2 cellular contexts compared by ENCODE assay signal in the genomic region with DNA sequence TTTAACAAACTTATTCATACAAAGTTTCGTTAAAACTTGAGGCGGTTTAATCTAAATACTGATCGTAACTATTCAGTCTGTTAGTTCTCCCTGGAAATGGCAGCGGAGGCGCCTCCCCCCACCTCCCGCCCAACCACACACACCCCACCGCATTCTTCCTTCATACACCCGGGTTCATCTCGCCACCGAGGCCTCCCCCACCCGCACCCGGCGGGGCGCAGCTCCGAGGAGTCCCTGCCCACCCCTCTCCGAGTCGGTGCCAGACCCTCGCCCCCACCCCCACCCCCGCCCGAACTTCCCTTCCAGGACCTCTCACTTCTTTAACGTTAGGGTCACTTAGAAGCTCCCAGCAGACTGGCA.
TF ChIP-seq lines count a peak whose summit lies in the region.

No MANE protein-coding gene starts in this region.

TF ChIP-seq in HEK293, 187 proteins besides CTCF, POLR2A, EP300 and RAD21 (continued from another document):
- TF ChIP-seq, protein P1, sequence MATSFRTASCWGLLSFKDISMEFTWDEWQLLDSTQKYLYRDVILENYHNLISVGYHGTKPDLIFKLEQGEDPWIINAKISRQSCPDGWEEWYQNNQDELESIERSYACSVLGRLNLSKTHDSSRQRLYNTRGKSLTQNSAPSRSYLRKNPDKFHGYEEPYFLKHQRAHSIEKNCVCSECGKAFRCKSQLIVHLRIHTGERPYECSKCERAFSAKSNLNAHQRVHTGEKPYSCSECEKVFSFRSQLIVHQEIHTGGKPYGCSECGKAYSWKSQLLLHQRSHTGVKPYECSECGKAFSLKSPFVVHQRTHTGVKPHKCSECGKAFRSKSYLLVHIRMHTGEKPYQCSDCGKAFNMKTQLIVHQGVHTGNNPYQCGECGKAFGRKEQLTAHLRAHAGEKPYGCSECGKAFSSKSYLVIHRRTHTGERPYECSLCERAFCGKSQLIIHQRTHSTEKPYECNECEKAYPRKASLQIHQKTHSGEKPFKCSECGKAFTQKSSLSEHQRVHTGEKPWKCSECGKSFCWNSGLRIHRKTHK (tag by site-specific recombination; IDR thresholded peaks at IDR 0.05) = no peak
- TF ChIP-seq, protein P2, sequence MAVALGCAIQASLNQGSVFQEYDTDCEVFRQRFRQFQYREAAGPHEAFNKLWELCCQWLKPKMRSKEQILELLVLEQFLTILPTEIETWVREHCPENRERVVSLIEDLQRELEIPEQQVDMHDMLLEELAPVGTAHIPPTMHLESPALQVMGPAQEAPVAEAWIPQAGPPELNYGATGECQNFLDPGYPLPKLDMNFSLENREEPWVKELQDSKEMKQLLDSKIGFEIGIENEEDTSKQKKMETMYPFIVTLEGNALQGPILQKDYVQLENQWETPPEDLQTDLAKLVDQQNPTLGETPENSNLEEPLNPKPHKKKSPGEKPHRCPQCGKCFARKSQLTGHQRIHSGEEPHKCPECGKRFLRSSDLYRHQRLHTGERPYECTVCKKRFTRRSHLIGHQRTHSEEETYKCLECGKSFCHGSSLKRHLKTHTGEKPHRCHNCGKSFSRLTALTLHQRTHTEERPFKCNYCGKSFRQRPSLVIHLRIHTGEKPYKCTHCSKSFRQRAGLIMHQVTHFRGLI (tag by site-specific recombination; IDR thresholded peaks at IDR 0.05) = peak; percentile 73
- TF ChIP-seq, protein P3, sequence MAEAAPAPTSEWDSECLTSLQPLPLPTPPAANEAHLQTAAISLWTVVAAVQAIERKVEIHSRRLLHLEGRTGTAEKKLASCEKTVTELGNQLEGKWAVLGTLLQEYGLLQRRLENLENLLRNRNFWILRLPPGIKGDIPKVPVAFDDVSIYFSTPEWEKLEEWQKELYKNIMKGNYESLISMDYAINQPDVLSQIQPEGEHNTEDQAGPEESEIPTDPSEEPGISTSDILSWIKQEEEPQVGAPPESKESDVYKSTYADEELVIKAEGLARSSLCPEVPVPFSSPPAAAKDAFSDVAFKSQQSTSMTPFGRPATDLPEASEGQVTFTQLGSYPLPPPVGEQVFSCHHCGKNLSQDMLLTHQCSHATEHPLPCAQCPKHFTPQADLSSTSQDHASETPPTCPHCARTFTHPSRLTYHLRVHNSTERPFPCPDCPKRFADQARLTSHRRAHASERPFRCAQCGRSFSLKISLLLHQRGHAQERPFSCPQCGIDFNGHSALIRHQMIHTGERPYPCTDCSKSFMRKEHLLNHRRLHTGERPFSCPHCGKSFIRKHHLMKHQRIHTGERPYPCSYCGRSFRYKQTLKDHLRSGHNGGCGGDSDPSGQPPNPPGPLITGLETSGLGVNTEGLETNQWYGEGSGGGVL (tag by site-specific recombination; IDR thresholded peaks at IDR 0.05) = peak; percentile 30; the same call in 1 of the 2 replicates
- 0 out of 2 replicates have a peak, but pooled peaks have one; percentile 11 for TF ChIP-seq FEZF1 (tag by site-specific recombination; IDR thresholded peaks at IDR 0.05)
- peak; percentile 58; the same call in 1 of the 2 replicates for TF ChIP-seq ZFHX2 (tag by site-specific recombination; conservative IDR thresholded peaks at IDR 0.05)
- TF ChIP-seq, protein P4, sequence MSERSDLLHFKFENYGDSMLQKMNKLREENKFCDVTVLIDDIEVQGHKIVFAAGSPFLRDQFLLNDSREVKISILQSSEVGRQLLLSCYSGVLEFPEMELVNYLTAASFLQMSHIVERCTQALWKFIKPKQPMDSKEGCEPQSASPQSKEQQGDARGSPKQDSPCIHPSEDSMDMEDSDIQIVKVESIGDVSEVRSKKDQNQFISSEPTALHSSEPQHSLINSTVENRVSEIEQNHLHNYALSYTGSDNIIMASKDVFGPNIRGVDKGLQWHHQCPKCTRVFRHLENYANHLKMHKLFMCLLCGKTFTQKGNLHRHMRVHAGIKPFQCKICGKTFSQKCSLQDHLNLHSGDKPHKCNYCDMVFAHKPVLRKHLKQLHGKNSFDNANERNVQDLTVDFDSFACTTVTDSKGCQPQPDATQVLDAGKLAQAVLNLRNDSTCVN (tag by site-specific recombination; optimal IDR thresholded peaks at IDR 0.05) = no peak
- no peak for TF ChIP-seq ZNF785 (tag by site-specific recombination; IDR thresholded peaks at IDR 0.05)
- TF ChIP-seq ZNF48 (tag by site-specific recombination; IDR thresholded peaks at IDR 0.05) = no peak
- TF ChIP-seq SP2 (tag by site-specific recombination; IDR thresholded peaks at IDR 0.05) = 0 out of 2 replicates have a peak, but pooled peaks have one; percentile 15
- TF ChIP-seq EGR2 (tag by site-specific recombination; IDR thresholded peaks at IDR 0.05; ENCODE audit: low read depth) = peak; percentile 49; the same call in 1 of the 2 replicates
TF ChIP-seq in HEK293: peak in this region for 9.

TF ChIP-seq in neural cell, 6 proteins besides CTCF, POLR2A, EP300 and RAD21 (continued from another document):
- TF ChIP-seq SMC3 (conservative IDR thresholded peaks at IDR 0.05; ENCODE audit: poor library complexity) = no peak
